20 cellular contexts compared by ENCODE assay signal in the genomic region with DNA sequence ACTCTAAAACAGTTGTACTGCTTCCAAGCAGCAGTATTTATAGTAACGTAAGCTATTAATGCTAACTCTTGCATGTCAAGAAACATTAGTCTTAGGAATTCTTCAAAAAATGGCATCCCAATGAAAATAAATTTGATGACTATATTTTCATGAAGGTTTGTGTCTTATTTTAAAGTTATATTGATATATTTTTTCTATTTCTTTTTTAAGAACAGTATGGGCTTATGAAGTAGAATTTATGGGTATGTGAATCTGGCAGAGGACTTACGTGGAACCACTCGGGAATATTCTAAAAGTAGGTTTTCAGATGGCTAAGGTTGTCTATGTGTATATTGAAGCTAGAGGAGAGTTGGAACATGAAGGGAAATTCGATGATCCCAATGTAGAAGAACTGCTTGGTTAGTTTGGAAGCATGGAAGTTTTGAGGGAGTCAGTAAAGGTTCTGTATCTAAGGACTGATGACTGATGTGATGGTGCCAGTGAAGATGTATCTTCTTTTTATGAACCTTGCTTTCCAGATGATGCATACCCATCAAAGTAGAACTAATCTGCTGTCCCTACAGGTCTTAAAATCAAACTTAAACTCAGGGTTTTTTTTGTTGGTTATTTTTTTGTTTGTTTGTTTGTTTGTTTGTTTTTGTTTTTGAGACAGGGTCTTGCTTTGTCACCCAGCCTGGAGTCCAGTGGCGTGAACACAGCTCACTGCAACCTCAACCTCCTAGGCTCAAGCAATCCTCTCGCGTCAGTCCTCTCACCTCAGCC. TPM values are rescaled to one million over a fixed set of nuclear protein-coding genes. Genes with fewer than 3 reads are reported as not detected.
DNase-seq lines count a peak whose midpoint lies in the region; TF ChIP-seq lines count a peak whose summit lies in the region.
"Had no signal": no experiment of that assay in that cellular context is flagged by ENCODE, and none has a peak within 500 bp of the region (broad histone marks: within the 10 kb centered on the region; RNA-seq: fewer than 3 reads in every experiment).

No MANE protein-coding gene starts in this region.

- peaks cover 94% of the 10 kb centered on the region for H3K36me3 Mint-ChIP-seq in activated T-cell treated with anti-CD3 and anti-CD28 coated beads, Interleukin-2, amount 50 U/mL, for 24 hours (ENCODE audit: low read depth)
- peaks cover 30 to 80% of the 10 kb centered on the region in 2 donors for H3K36me3 Mint-ChIP-seq in CD4-positive, alpha-beta memory T cell
- peaks cover 68% of the 10 kb centered on the region for H3K36me3 Mint-ChIP-seq in brain
- H3K36me3 Mint-ChIP-seq in activated T-helper 1 cell treated with anti-CD3 and anti-CD28 coated beads, Interleukin-12 subunit alpha, Interleukin-12 subunit beta, Interleukin-2, Interleukin-4 antibody, amounts not matched to agents 30 ng/mL and 10 ng/mL and 1 ng/mL, durations not matched to agents 14 hours and 24 hours and 36 hours (ENCODE audit: low read depth), result peaks cover 56% of the 10 kb centered on the region

- POLR2A ChIA-PET in CD4-positive, alpha-beta memory T cell (lab: Charles Lee; ENCODE audit: partially characterized antibody), result interaction anchor here (0.8 kb wide), 1 partner anchor 11 kb away, joined by 4 read pairs; no protein-coding TSS in a partner anchor

- no peak overlapping the region for H3K4me3 ChIP-seq in CD4-positive, alpha-beta memory T cell (ENCODE audit: low read length in 2 of 2)
- no peak overlapping the region for H3K4me3 ChIP-seq in MG63
- H3K4me3 ChIP-seq: BLaER1, GM12878, GM23248 had no signal

- no peak for TF ChIP-seq CTCF in brain (conservative IDR thresholded peaks at IDR 0.05)

- H3K27me3 ChIP-seq in CD4-positive, alpha-beta memory T cell (ENCODE audit: insufficient read depth, low read length), result no peaks in the 10 kb centered on the region
- no peaks in the 10 kb centered on the region for H3K27me3 ChIP-seq in MG63
- H3K27me3 ChIP-seq: BLaER1 had no signal

- H3K27ac Mint-ChIP-seq in activated T-cell treated with anti-CD3 and anti-CD28 coated beads, Interleukin-2, amount 50 U/mL, for 24 hours, result peak overlapping the region; percentile 2
- peak overlapping the region in 4 of 7 donors; percentile 5 to 36 (median 22) for H3K27ac Mint-ChIP-seq in CD4-positive, alpha-beta memory T cell
- peak overlapping the region in 3 of 5 experiments; percentile 17 to 85 (median 61) for H3K27ac Mint-ChIP-seq in brain
- H3K27ac Mint-ChIP-seq in activated T-helper 1 cell treated with anti-CD3 and anti-CD28 coated beads, Interleukin-12 subunit alpha, Interleukin-12 subunit beta, Interleukin-2, Interleukin-4 antibody, amounts not matched to agents 30 ng/mL and 10 ng/mL and 1 ng/mL, durations not matched to agents 14 hours and 24 hours and 36 hours, result no peak overlapping the region

- CTCF ChIA-PET in CD4-positive, alpha-beta memory T cell (lab: Charles Lee; ENCODE audit: partially characterized antibody), result interaction anchor here (1.2 kb wide), 1 partner anchor 978 kb away, joined by 3 read pairs; no protein-coding TSS in a partner anchor

- H3K4me1 ChIP-seq in CD4-positive, alpha-beta memory T cell (ENCODE audit: insufficient read depth, low read length), result no peaks in the 10 kb centered on the region
- H3K4me1 ChIP-seq: BLaER1 had no signal

- H3K4me3 Mint-ChIP-seq in activated T-cell treated with anti-CD3 and anti-CD28 coated beads, Interleukin-2, amount 50 U/mL, for 24 hours, result no peak overlapping the region
- H3K4me3 Mint-ChIP-seq in CD4-positive, alpha-beta memory T cell, result no peak overlapping the region
- H3K4me3 Mint-ChIP-seq in brain, result peak overlapping the region in 1 of 5 experiments; percentile 4
- no peak overlapping the region for H3K4me3 Mint-ChIP-seq in activated T-helper 1 cell treated with anti-CD3 and anti-CD28 coated beads, Interleukin-12 subunit alpha, Interleukin-12 subunit beta, Interleukin-2, Interleukin-4 antibody, amounts not matched to agents 30 ng/mL and 10 ng/mL and 1 ng/mL, durations not matched to agents 14 hours and 24 hours and 36 hours
- H3K4me3 Mint-ChIP-seq: B cell; CD4-positive, CD25-positive, alpha-beta regulatory T cell; CD8-positive, alpha-beta memory T cell had no signal

- no peaks in the 10 kb centered on the region for H3K9me3 ChIP-seq in CD4-positive, alpha-beta memory T cell (ENCODE audit: control insufficient read depth in 1 of 2, low read length in 2 of 2)
- H3K9me3 ChIP-seq in MG63, result no peaks in the 10 kb centered on the region
- H3K9me3 ChIP-seq: BLaER1 had no signal

- H3K27me3 Mint-ChIP-seq in activated T-cell treated with anti-CD3 and anti-CD28 coated beads, Interleukin-2, amount 50 U/mL, for 24 hours, result no peaks in the 10 kb centered on the region
- H3K27me3 Mint-ChIP-seq in CD4-positive, alpha-beta memory T cell, result no peaks in the 10 kb centered on the region
- H3K27me3 Mint-ChIP-seq in brain, result no peaks in the 10 kb centered on the region
- H3K27me3 Mint-ChIP-seq in activated T-helper 1 cell treated with anti-CD3 and anti-CD28 coated beads, Interleukin-12 subunit alpha, Interleukin-12 subunit beta, Interleukin-2, Interleukin-4 antibody, amounts not matched to agents 30 ng/mL and 10 ng/mL and 1 ng/mL, durations not matched to agents 14 hours and 24 hours and 36 hours (ENCODE audit: insufficient read depth), result no peaks in the 10 kb centered on the region
- H3K27me3 Mint-ChIP-seq: B cell; CD4-positive, CD25-positive, alpha-beta regulatory T cell; CD8-positive, alpha-beta memory T cell had no signal

- H3K27ac ChIP-seq in CD4-positive, alpha-beta memory T cell (ENCODE audit: low read depth, low read length), result no peak overlapping the region
- H3K27ac ChIP-seq: 22Rv1, BLaER1, C4-2B, GM23248 had no signal

- H3K4me1 Mint-ChIP-seq in activated T-cell treated with anti-CD3 and anti-CD28 coated beads, Interleukin-2, amount 50 U/mL, for 24 hours (ENCODE audit: low read depth), result peaks cover 2% of the 10 kb centered on the region
- H3K4me1 Mint-ChIP-seq in CD4-positive, alpha-beta memory T cell, result no peaks in the 10 kb centered on the region
- peaks cover 9% of the 10 kb centered on the region for H3K4me1 Mint-ChIP-seq in brain
- no peaks in the 10 kb centered on the region for H3K4me1 Mint-ChIP-seq in activated T-helper 1 cell treated with anti-CD3 and anti-CD28 coated beads, Interleukin-12 subunit alpha, Interleukin-12 subunit beta, Interleukin-2, Interleukin-4 antibody, amounts not matched to agents 30 ng/mL and 10 ng/mL and 1 ng/mL, durations not matched to agents 14 hours and 24 hours and 36 hours (ENCODE audit: low read depth)
- H3K4me1 Mint-ChIP-seq: B cell; CD8-positive, alpha-beta memory T cell had no signal

- DNase-seq in activated T-cell treated with anti-CD3 and anti-CD28 coated beads, Interleukin-2, amount 50 U/mL, for 24 hours, result no peak
- no peak for DNase-seq in activated T-cell treated with anti-CD3 and anti-CD28 coated beads, Interleukin-2, amount 50 U/mL, for 1 hour
- DNase-seq in CD4-positive, alpha-beta memory T cell, result no peak
- no peak for DNase-seq in MG63
- DNase-seq in activated T-helper 1 cell treated with anti-CD3 and anti-CD28 coated beads, Interleukin-12 subunit alpha, Interleukin-12 subunit beta, Interleukin-2, Interleukin-4 antibody, amounts not matched to agents 30 ng/mL and 10 ng/mL and 1 ng/mL, durations not matched to agents 14 hours and 24 hours and 36 hours (ENCODE audit: low spot score), result no peak
- DNase-seq: CD4-positive, CD25-positive, alpha-beta regulatory T cell; CD8-positive, alpha-beta memory T cell; DMS 273 treated with DMSO at 0.1 percent for 48 hours; DMS79; EL; GDM1; GM23248; H7; HCEC 1CT had no signal

- H3K9me3 Mint-ChIP-seq in activated T-cell treated with anti-CD3 and anti-CD28 coated beads, Interleukin-2, amount 50 U/mL, for 24 hours, result no peaks in the 10 kb centered on the region
- no peaks in the 10 kb centered on the region for H3K9me3 Mint-ChIP-seq in CD4-positive, alpha-beta memory T cell
- H3K9me3 Mint-ChIP-seq in brain, result no peaks in the 10 kb centered on the region
- no peaks in the 10 kb centered on the region for H3K9me3 Mint-ChIP-seq in activated T-helper 1 cell treated with anti-CD3 and anti-CD28 coated beads, Interleukin-12 subunit alpha, Interleukin-12 subunit beta, Interleukin-2, Interleukin-4 antibody, amounts not matched to agents 30 ng/mL and 10 ng/mL and 1 ng/mL, durations not matched to agents 14 hours and 24 hours and 36 hours
- H3K9me3 Mint-ChIP-seq: CD4-positive, CD25-positive, alpha-beta regulatory T cell; CD8-positive, alpha-beta memory T cell had no signal

- peaks cover 37% of the 10 kb centered on the region for H3K36me3 ChIP-seq in CD4-positive, alpha-beta memory T cell (ENCODE audit: insufficient read depth, low read length)
- H3K36me3 ChIP-seq in MG63, result peaks cover 81% of the 10 kb centered on the region

- intact Hi-C loops in CD4-positive, alpha-beta memory T cell (cut with micrococcal nuclease), result no loop called here
- intact Hi-C loops in activated T-helper 1 cell treated with anti-CD3 and anti-CD28 coated beads, Interleukin-12 subunit alpha, Interleukin-12 subunit beta, Interleukin-2, Interleukin-4 antibody, amounts not matched to agents 30 ng/mL and 10 ng/mL and 1 ng/mL, durations not matched to agents 14 hours and 24 hours and 36 hours (cut with micrococcal nuclease), result no loop called here

RNA-seq across cellular contexts. Expression of gene DDX1, which starts 39.5 kb away (rescaled TPM):
- 10 to 100 TPM; 58.3 to 61.7 TPM for total RNA-seq in CD4-positive, alpha-beta memory T cell
- 10 to 100 TPM; 53.3 to 55.9 TPM for polyA plus RNA-seq in CD4-positive, alpha-beta memory T cell
- polyA plus RNA-seq in brain (ENCODE audit: insufficient read depth, low read depth, low replicate concordance), result 50.5 TPM
- total RNA-seq in MG63 (2014; rRNA removed; shearing (Covaris generic); ENCODE audit: low replicate concordance), result 108 and 126 TPM in 2 replicates
- 104 and 111 TPM in 2 replicates for total RNA-seq in activated T-helper 1 cell treated with anti-CD3 and anti-CD28 coated beads, Interleukin-12 subunit alpha, Interleukin-12 subunit beta, Interleukin-2, Interleukin-4 antibody, amounts not matched to agents 30 ng/mL and 10 ng/mL and 1 ng/mL, durations not matched to agents 14 hours and 24 hours and 36 hours
